In genomic region chr14:60396718-60397343, GRCh38 we compare ENCODE assay signal across 33 cellular contexts.
A peak's percentile ranks its signal among the peaks of the same experiment; 100 is the strongest.
DNase-seq lines count a peak whose midpoint lies in the region; ATAC-seq and TF ChIP-seq lines count a peak whose summit lies in the region.
"Had no signal": no experiment of that assay in that cellular context is flagged by ENCODE, and none has a peak within 500 bp of the region (broad histone marks: within the 10 kb centered on the region; RNA-seq: fewer than 3 reads in every experiment).

No MANE protein-coding gene starts in this region.

- H3K27me3 ChIP-seq in IMR-90 (ENCODE audit: control insufficient read depth, insufficient read depth, low read length): no peaks in the 10 kb centered on the region
- H3K27me3 ChIP-seq: cardiac muscle cell, Peyer's patch, upper lobe of left lung had no signal

- no peak overlapping the region for H3K27ac Mint-ChIP-seq in activated T-helper 2 cell treated with anti-CD3 and anti-CD28 coated beads, Interferon-gamma antibody, Interleukin-2, Interleukin-4, amounts not matched to agents 10 μg/mL and 5 μg/mL and 100 μg/mL, durations not matched to agents 14 hours and 24 hours and 36 hours
- H3K27ac Mint-ChIP-seq in stimulated activated naive B cell treated with anti-CD40 and anti-IgM and Interleukin-4, amounts not matched to agents 10 μg/mL and 1 μg/mL and 100 μg/mL, for 72 hours: no peak overlapping the region
- H3K27ac Mint-ChIP-seq: activated T-helper 1 cell treated with anti-CD3 and anti-CD28 coated beads, Interleukin-12 subunit alpha, Interleukin-12 subunit beta, Interleukin-2, Interleukin-4 antibody, amounts not matched to agents 30 ng/mL and 10 ng/mL and 1 ng/mL, durations not matched to agents 14 hours and 24 hours and 36 hours; CD8-positive, alpha-beta T cell; effector memory CD8-positive, alpha-beta T cell; stimulated activated effector memory CD8-positive, alpha-beta T cell treated with anti-CD3 and anti-CD28 coated beads, Interleukin-12 subunit alpha, Interleukin-12 subunit beta, amount 100 ng/mL, for 72 hours had no signal

- BruUV-seq in IMR-90 (replicated peaks; lab: Mats Ljungman, UMichigan): no TSS peak

- H2AFZ ChIP-seq in IMR-90 (replicated peaks; ENCODE audit: low read length, poor library complexity): no peak overlapping the region
- H2AFZ ChIP-seq: parathyroid adenoma had no signal

- no peak overlapping the region for H3K4me2 ChIP-seq in IMR-90 (ENCODE audit: low read depth, low read length)

- no peak overlapping the region for H2BK5ac ChIP-seq in IMR-90 (ENCODE audit: low read depth, low read length, poor library complexity, severe bottlenecking)

- H3K9ac ChIP-seq in IMR-90 (ENCODE audit: low read depth, low read length): no peak overlapping the region
- H3K9ac ChIP-seq: parathyroid adenoma had no signal

- H3K9me3 ChIP-seq in IMR-90 (ENCODE audit: control insufficient read depth, insufficient read depth, low read length): no peaks in the 10 kb centered on the region
- H3K9me3 ChIP-seq: Peyer's patch, upper lobe of left lung had no signal

- CTCF ChIA-PET in IMR-90 (lab: Yijun Ruan, JAX): interaction anchor here (0.6 kb wide), 1 partner anchor 19 kb away, joined by 3 read pairs; no protein-coding TSS in a partner anchor

- no peak overlapping the region for H3K27ac ChIP-seq in IMR-90 (ENCODE audit: insufficient read depth, low read length)
- H3K27ac ChIP-seq: cardiac muscle cell, parathyroid adenoma, Peyer's patch, upper lobe of left lung had no signal

- POLR2A ChIA-PET in IMR-90 (lab: Charles Lee; ENCODE audit: unreplicated experiment): no interaction called here

- no peak overlapping the region for H2BK15ac ChIP-seq in IMR-90 (ENCODE audit: low read depth, low read length)

- no peak overlapping the region for H2AK9ac ChIP-seq in IMR-90 (replicated peaks; ENCODE audit: low read depth, low read length, poor library complexity)

- no peaks in the 10 kb centered on the region for H3K79me1 ChIP-seq in IMR-90 (ENCODE audit: low read depth in 1 of 2, low read length in 2 of 2)

- no peak overlapping the region for H3K4me3 ChIP-seq in IMR-90 (ENCODE audit: insufficient read depth, low read depth, low read length)
- H3K4me3 ChIP-seq: cardiac muscle cell, Peyer's patch, upper lobe of left lung had no signal

- no peaks in the 10 kb centered on the region for H3K36me3 ChIP-seq in IMR-90 (ENCODE audit: control insufficient read depth, insufficient read depth, low read length)
- H3K36me3 ChIP-seq: cardiac muscle cell, Peyer's patch, upper lobe of left lung had no signal

- H4K20me1 ChIP-seq in IMR-90 (ENCODE audit: insufficient read depth, low read length): no peaks in the 10 kb centered on the region

- H3K23ac ChIP-seq in IMR-90 (ENCODE audit: low read depth, low read length): no peak overlapping the region

- TF ChIP-seq CTCF in IMR-90 (conservative IDR thresholded peaks at IDR 0.05; ENCODE audit: low read depth, low read length): no peak

- H2AK5ac ChIP-seq in IMR-90 (ENCODE audit: low read depth, low read length): no peak overlapping the region

- H4K8ac ChIP-seq in IMR-90 (ENCODE audit: low read depth in 2 of 2, low read length in 2 of 2): no peak overlapping the region

- intact Hi-C loops in IMR-90 (cut with micrococcal nuclease): no loop called here
- intact Hi-C loops in activated T-helper 2 cell treated with anti-CD3 and anti-CD28 coated beads, Interferon-gamma antibody, Interleukin-2, Interleukin-4, amounts not matched to agents 10 μg/mL and 5 μg/mL and 100 μg/mL, durations not matched to agents 14 hours and 24 hours and 36 hours (cut with micrococcal nuclease): no loop called here

- no peak overlapping the region for H3K18ac ChIP-seq in IMR-90 (ENCODE audit: low read depth, low read length)

- no peaks in the 10 kb centered on the region for H3K9me3 Mint-ChIP-seq in activated T-helper 2 cell treated with anti-CD3 and anti-CD28 coated beads, Interferon-gamma antibody, Interleukin-2, Interleukin-4, amounts not matched to agents 10 μg/mL and 5 μg/mL and 100 μg/mL, durations not matched to agents 14 hours and 24 hours and 36 hours
- H3K9me3 Mint-ChIP-seq in stimulated activated naive B cell treated with anti-CD40 and anti-IgM and Interleukin-4, amounts not matched to agents 10 μg/mL and 1 μg/mL and 100 μg/mL, for 72 hours: peaks cover 13 to 18% of the 10 kb centered on the region in 2 donors

- in situ Hi-C loops in IMR-90 (cut with MboI; ENCODE audit: low sequenced_read_pairs): no loop called here

- no peak overlapping the region for H3K4ac ChIP-seq in IMR-90 (ENCODE audit: low read depth, low read length)

- DNase-seq in EL (peak; percentile 17), IMR-90 (peak; percentile 1), astrocyte of the hippocampus (ENCODE audit: low read depth, low spot score) (peak; percentile 72), renal cortical epithelial cell (ENCODE audit: low read depth) (peak; percentile 20)
- no peak for DNase-seq in activated T-helper 2 cell treated with anti-CD3 and anti-CD28 coated beads, Interferon-gamma antibody, Interleukin-2, Interleukin-4, amounts not matched to agents 10 μg/mL and 5 μg/mL and 100 μg/mL, durations not matched to agents 14 hours and 24 hours and 36 hours (ENCODE audit: low spot score)
- no peak for DNase-seq in stimulated activated naive B cell treated with anti-CD40 and anti-IgM and Interleukin-4, amounts not matched to agents 10 μg/mL and 1 μg/mL and 100 μg/mL, for 72 hours
- DNase-seq: activated CD4-positive, alpha-beta T cell treated with anti-CD3 and anti-CD28 coated beads, Interleukin-2, amount 50 U/mL, for 4 hours; activated CD4-positive, CD25-positive, alpha-beta regulatory T cell; activated naive CD4-positive, alpha-beta T cell treated with anti-CD3 and anti-CD28 coated beads, Interleukin-2, amount 50 U/mL, for 16 hours; CD8-positive, alpha-beta T cell; cortex of kidney; DMS153; effector memory CD8-positive, alpha-beta T cell; KG1; left colon; NCI-H1048; NCI-H1694 treated with DMSO at 0.1 percent for 48 hours; NCI-H2171; NCI-H526 treated with DMSO at 0.1 percent for 48 hours; Peyer's patch; right cardiac atrium; SIG-M5; stimulated activated CD4-positive, alpha-beta T cell treated with anti-CD3 and anti-CD28 coated beads, Interleukin-4, amount 100 ng/mL, for 24 hours; SW 1271; T1000 had no signal

- H3K14ac ChIP-seq in IMR-90 (replicated peaks; ENCODE audit: low read depth, low read length): no peak overlapping the region

- no peak overlapping the region for H3K56ac ChIP-seq in IMR-90 (ENCODE audit: extremely low read depth, insufficient read depth, low read length)

- ATAC-seq in IMR-90 (ENCODE audit: low read depth): no peak
- no peak for ATAC-seq in activated CD4-positive, CD25-positive, alpha-beta regulatory T cell treated with anti-CD3 and anti-CD28 coated beads, Interleukin-2, amount 50 U/mL, for 24 hours
- ATAC-seq in stimulated activated naive B cell treated with anti-CD40 and anti-IgM and Interleukin-4, amounts not matched to agents 10 μg/mL and 1 μg/mL and 100 μg/mL, for 72 hours (replicated peaks): no peak
- ATAC-seq: HCT116, right cardiac atrium had no signal

- H4K5ac ChIP-seq in IMR-90 (ENCODE audit: low read depth, low read length): no peak overlapping the region

- no peaks in the 10 kb centered on the region for H3K4me1 ChIP-seq in IMR-90 (ENCODE audit: control insufficient read depth, insufficient read depth, low read length)
- H3K4me1 ChIP-seq: parathyroid adenoma, Peyer's patch, upper lobe of left lung had no signal

- no peak overlapping the region for H3K4me3 Mint-ChIP-seq in activated T-helper 2 cell treated with anti-CD3 and anti-CD28 coated beads, Interferon-gamma antibody, Interleukin-2, Interleukin-4, amounts not matched to agents 10 μg/mL and 5 μg/mL and 100 μg/mL, durations not matched to agents 14 hours and 24 hours and 36 hours (ENCODE audit: low read depth)
- H3K4me3 Mint-ChIP-seq in stimulated activated naive B cell treated with anti-CD40 and anti-IgM and Interleukin-4, amounts not matched to agents 10 μg/mL and 1 μg/mL and 100 μg/mL, for 72 hours: no peak overlapping the region
- H3K4me3 Mint-ChIP-seq: activated T-helper 1 cell treated with anti-CD3 and anti-CD28 coated beads, Interleukin-12 subunit alpha, Interleukin-12 subunit beta, Interleukin-2, Interleukin-4 antibody, amounts not matched to agents 30 ng/mL and 10 ng/mL and 1 ng/mL, durations not matched to agents 14 hours and 24 hours and 36 hours; CD8-positive, alpha-beta T cell; effector memory CD8-positive, alpha-beta T cell; neural crest cell; stimulated activated effector memory CD8-positive, alpha-beta T cell treated with anti-CD3 and anti-CD28 coated beads, Interleukin-12 subunit alpha, Interleukin-12 subunit beta, amount 100 ng/mL, for 72 hours had no signal

- H3K4me1 Mint-ChIP-seq in activated T-helper 2 cell treated with anti-CD3 and anti-CD28 coated beads, Interferon-gamma antibody, Interleukin-2, Interleukin-4, amounts not matched to agents 10 μg/mL and 5 μg/mL and 100 μg/mL, durations not matched to agents 14 hours and 24 hours and 36 hours (ENCODE audit: low read depth): no peaks in the 10 kb centered on the region
- H3K4me1 Mint-ChIP-seq in stimulated activated naive B cell treated with anti-CD40 and anti-IgM and Interleukin-4, amounts not matched to agents 10 μg/mL and 1 μg/mL and 100 μg/mL, for 72 hours: no peaks in the 10 kb centered on the region
- H3K4me1 Mint-ChIP-seq: neural crest cell; stimulated activated effector memory CD8-positive, alpha-beta T cell treated with anti-CD3 and anti-CD28 coated beads, Interleukin-12 subunit alpha, Interleukin-12 subunit beta, amount 100 ng/mL, for 72 hours had no signal

- no peaks in the 10 kb centered on the region for H3K36me3 Mint-ChIP-seq in activated T-helper 2 cell treated with anti-CD3 and anti-CD28 coated beads, Interferon-gamma antibody, Interleukin-2, Interleukin-4, amounts not matched to agents 10 μg/mL and 5 μg/mL and 100 μg/mL, durations not matched to agents 14 hours and 24 hours and 36 hours (ENCODE audit: low read depth)
- H3K36me3 Mint-ChIP-seq in stimulated activated naive B cell treated with anti-CD40 and anti-IgM and Interleukin-4, amounts not matched to agents 10 μg/mL and 1 μg/mL and 100 μg/mL, for 72 hours: peaks cover 0 to 4% of the 10 kb centered on the region in 2 donors
- H3K36me3 Mint-ChIP-seq: CD8-positive, alpha-beta T cell; stimulated activated effector memory CD8-positive, alpha-beta T cell treated with anti-CD3 and anti-CD28 coated beads, Interleukin-12 subunit alpha, Interleukin-12 subunit beta, amount 100 ng/mL, for 72 hours had no signal

- no peak for TF ChIP-seq POLR2A in IMR-90 (IDR thresholded peaks at IDR 0.05; ENCODE audit: low read depth, low read length)

- H2BK20ac ChIP-seq in IMR-90 (ENCODE audit: low read depth, low read length): no peak overlapping the region

- H3K27me3 Mint-ChIP-seq in activated T-helper 2 cell treated with anti-CD3 and anti-CD28 coated beads, Interferon-gamma antibody, Interleukin-2, Interleukin-4, amounts not matched to agents 10 μg/mL and 5 μg/mL and 100 μg/mL, durations not matched to agents 14 hours and 24 hours and 36 hours (ENCODE audit: low read depth): no peaks in the 10 kb centered on the region
- H3K27me3 Mint-ChIP-seq in stimulated activated naive B cell treated with anti-CD40 and anti-IgM and Interleukin-4, amounts not matched to agents 10 μg/mL and 1 μg/mL and 100 μg/mL, for 72 hours: peaks cover 5 to 11% of the 10 kb centered on the region in 2 donors

- no CpG with 5 or more reads among the region's 2 CpGs for WGBS in IMR-90 (ENCODE audit: extremely low coverage in 2 of 2, insufficient read length in 1 of 2), 2 experiments

- H4K91ac ChIP-seq in IMR-90 (ENCODE audit: insufficient read depth, low read depth, low read length): no peak overlapping the region

- TF ChIP-seq RAD21 in IMR-90 (IDR thresholded peaks at IDR 0.05; ENCODE audit: low read length): no peak

- no peak overlapping the region for H2BK120ac ChIP-seq in IMR-90 (ENCODE audit: low read depth, low read length)

- dilution Hi-C loops in IMR-90 (cut with HindIII; ENCODE audit: low sequenced_read_pairs, unreplicated experiment): no loop called here

- H3K9me1 ChIP-seq in IMR-90 (ENCODE audit: insufficient read depth, low read length): no peaks in the 10 kb centered on the region

Comparison
In these comparisons a context has a peak if more than half of its experiments do, and no peak if none do; other contexts are left out.
1. DNase-seq: peak in EL (single experiment), IMR-90 (single experiment), astrocyte of the hippocampus (single experiment) and renal cortical epithelial cell (single experiment); none in activated T-helper 2 cell treated with anti-CD3 and anti-CD28 coated beads, Interferon-gamma antibody, Interleukin-2, Interleukin-4, amounts not matched to agents 10 μg/mL and 5 μg/mL and 100 μg/mL, durations not matched to agents 14 hours and 24 hours and 36 hours (single experiment) and stimulated activated naive B cell treated with anti-CD40 and anti-IgM and Interleukin-4, amounts not matched to agents 10 μg/mL and 1 μg/mL and 100 μg/mL, for 72 hours (single experiment).